16 cellular contexts compared by ENCODE assay signal in the genomic region with DNA sequence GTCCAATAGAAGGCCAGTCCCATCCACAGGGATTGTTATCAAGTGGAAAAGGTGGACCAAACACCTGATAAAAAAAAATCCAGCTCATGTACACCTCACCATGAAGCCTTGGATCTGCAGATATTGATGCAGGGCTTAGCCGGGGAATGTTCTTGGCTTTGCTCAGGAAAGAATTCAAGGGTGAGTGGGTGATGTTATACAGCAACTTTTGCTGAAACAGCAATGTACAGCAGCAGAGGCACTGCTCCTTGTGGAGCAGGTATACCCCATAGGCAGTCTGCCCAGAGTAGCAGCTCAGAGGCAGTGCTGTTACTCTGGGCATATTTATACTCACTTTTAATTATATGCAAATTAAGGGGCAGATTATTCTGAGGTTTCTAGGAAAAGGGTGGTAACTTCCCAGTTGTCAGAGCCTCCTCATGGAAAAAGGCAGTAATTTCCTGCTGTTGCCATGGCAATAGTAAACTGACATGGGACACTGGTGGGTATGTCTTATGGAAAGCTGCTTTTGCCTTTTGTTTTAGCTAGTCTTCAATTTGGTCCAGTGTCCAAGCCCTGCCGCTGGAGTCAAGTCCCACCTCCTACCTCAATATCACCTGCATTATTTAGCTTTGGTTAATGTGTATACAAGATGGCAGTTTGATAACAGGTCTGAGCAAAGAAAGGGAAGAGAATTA.
DNase-seq lines count a peak whose midpoint lies in the region; ATAC-seq, FAIRE-seq and TF ChIP-seq lines count a peak whose summit lies in the region.
"Had no signal": no experiment of that assay in that cellular context is flagged by ENCODE, and none has a peak within 500 bp of the region (broad histone marks: within the 10 kb centered on the region; RNA-seq: fewer than 3 reads in every experiment).

No MANE protein-coding gene starts in this region.

- no peak overlapping the region for H3K27ac ChIP-seq in right cardiac atrium (ENCODE audit: low read length)
- no peak overlapping the region for H3K27ac ChIP-seq in right atrium auricular region
- no peak overlapping the region for H3K27ac ChIP-seq in K562 (ENCODE audit: extremely low read depth, low read depth, low read length)
- H3K27ac ChIP-seq in caudate nucleus (ENCODE audit: low read depth, low read length) = no peak overlapping the region
- H3K27ac ChIP-seq: gastrocnemius medialis, thoracic aorta had no signal

- H3K36me3 ChIP-seq in right atrium auricular region (no peaks in the 10 kb centered on the region), K562 (ENCODE audit: control insufficient read depth, insufficient read depth, low read length) (no peaks in the 10 kb centered on the region)
- H3K36me3 ChIP-seq: gastrocnemius medialis, thoracic aorta had no signal

- no peak for FAIRE-seq in K562 (lab: Jason Lieb, UNC)

- CTCF ChIA-PET in K562 (lab: Yijun Ruan, JAX; ENCODE audit: low intra/inter-chr PET ratio) = no interaction called here

- POLR2A ChIA-PET in K562 (lab: Yijun Ruan, JAX) = interaction anchor here (0.6 to 0.8 kb wide), 2 partner anchors 41 to 994 kb away, joined by 3 read pairs; no protein-coding TSS in a partner anchor

- TF ChIP-seq CTCF in right atrium auricular region (IDR thresholded peaks at IDR 0.05) (no peak), K562 (IDR thresholded peaks at IDR 0.05 in 2 of 3, conservative IDR thresholded peaks at IDR 0.05 in 1 of 3; ENCODE audit: insufficient read depth in 2 of 3, low read depth in 1 of 3, low read length in 3 of 3) (no peak)

- H3K27me3 ChIP-seq in right cardiac atrium (ENCODE audit: control insufficient read depth, insufficient read depth) = no peaks in the 10 kb centered on the region
- no peaks in the 10 kb centered on the region for H3K27me3 ChIP-seq in right atrium auricular region
- no peaks in the 10 kb centered on the region for H3K27me3 ChIP-seq in K562 (ENCODE audit: control insufficient read depth in 2 of 2, insufficient read depth in 2 of 2, low read length in 2 of 2)
- H3K27me3 ChIP-seq: gastrocnemius medialis had no signal

- intact Hi-C loops in right cardiac atrium (cut with DNase I) (no loop called here), K562 (cut with micrococcal nuclease) (no loop called here)

- no TSS peak for BruUV-seq in K562 (replicated peaks; lab: Mats Ljungman, UMichigan)

- in situ Hi-C loops in K562 (cut with MboI) = no loop called here

- H3K4me3 ChIP-seq in right cardiac atrium (ENCODE audit: low read length) (no peak overlapping the region), right atrium auricular region (no peak overlapping the region), K562 (no peak overlapping the region)
- H3K4me3 ChIP-seq: gastrocnemius medialis, thoracic aorta had no signal

- 66% methylated on average over 2 of the region's 2 CpGs for WGBS in right cardiac atrium
- WGBS in K562 (ENCODE audit: insufficient coverage, low coverage, missing lambda C conversion rate) = 20% methylated on average over 2 of the region's 2 CpGs

- peak overlapping the region; percentile 80 for H2AFZ ChIP-seq in K562 (ENCODE audit: low read depth, low read length)

- H3K4me1 ChIP-seq in right cardiac atrium (ENCODE audit: control insufficient read depth, insufficient read depth, low read length) (no peaks in the 10 kb centered on the region), right atrium auricular region (no peaks in the 10 kb centered on the region), K562 (replicated peaks in 1 of 2; ENCODE audit: control insufficient read depth in 2 of 2, insufficient read depth in 2 of 2, low read length in 2 of 2) (0 out of 5 replicates have a peak, but pooled peaks cover 0 to 3% of the 10 kb centered on the region in 2 experiments)

- TF ChIP-seq RAD21 in K562 (CRISPR knock-in tag; conservative IDR thresholded peaks at IDR 0.05 in 1 of 2, IDR thresholded peaks at IDR 0.05 in 1 of 2) = no peak

- no peak for TF ChIP-seq POLR2A in K562 (conservative IDR thresholded peaks at IDR 0.05)

- DNase-seq in right cardiac atrium (no peak), right atrium auricular region (ENCODE audit: low spot score) (no peak), K562 (ENCODE audit: extremely low read depth in 1 of 4, low spot score in 3 of 4) (no peak), kidney tubule cell (ENCODE audit: low spot score) (peak; percentile 39), NAMALWA (ENCODE audit: low spot score) (no peak), caudate nucleus (lab: John Stamatoyannopoulos, UW) (no peak)
- DNase-seq: activated CD4-positive, alpha-beta T cell treated with anti-CD3 and anti-CD28 coated beads, Interleukin-2, amount 10 ng/mL, durations not matched to agents 7 days and 5 days; amygdala; DMS79 treated with DMSO at 0.1 percent for 48 hours; gastrocnemius medialis; NCI-H1092 treated with DMSO at 0.1 percent for 48 hours; NCI-H524 treated with DMSO at 0.1 percent for 48 hours; stimulated activated CD4-positive, alpha-beta T cell treated with anti-CD3 and anti-CD28 coated beads, Interleukin-1b, Interleukin-23, amount 100 ng/mL, for 48 hours had no signal

- H3K9ac ChIP-seq in K562 (ENCODE audit: insufficient read depth in 1 of 2, low read depth in 2 of 2, low read length in 2 of 2) = no peak overlapping the region

- H3K4me2 ChIP-seq in K562 (ENCODE audit: insufficient read depth, low read length) = no peak overlapping the region

- ATAC-seq in right cardiac atrium = peak; percentile 19 to 92
- ATAC-seq in K562 = no peak
- ATAC-seq in HG03439 (IDR thresholded peaks at IDR 0.05; ENCODE audit: unreplicated experiment) = no peak
- ATAC-seq in GM18498 (IDR thresholded peaks at IDR 0.05; ENCODE audit: unreplicated experiment) = no peak

- no peak for TF ChIP-seq EP300 in K562 (IDR thresholded peaks at IDR 0.05; ENCODE audit: low read length)

- H3K79me2 ChIP-seq in K562 (ENCODE audit: control insufficient read depth, insufficient read depth, low read length) = no peaks in the 10 kb centered on the region

- H3K9me1 ChIP-seq in K562 (ENCODE audit: control insufficient read depth, insufficient read depth, low read length) = no peaks in the 10 kb centered on the region

- H4K20me1 ChIP-seq in K562 (replicated peaks; ENCODE audit: control insufficient read depth, insufficient read depth, low read length) = no peaks in the 10 kb centered on the region

- no peaks in the 10 kb centered on the region for H3K9me3 ChIP-seq in right cardiac atrium (ENCODE audit: control insufficient read depth, low read length)
- no peaks in the 10 kb centered on the region for H3K9me3 ChIP-seq in right atrium auricular region
- H3K9me3 ChIP-seq in K562 (replicated peaks; ENCODE audit: control insufficient read depth, insufficient read depth, low read depth, low read length) = no peaks in the 10 kb centered on the region
- H3K9me3 ChIP-seq: gastrocnemius medialis, thoracic aorta had no signal

TF ChIP-seq in K562, 482 proteins besides CTCF, POLR2A, EP300 and RAD21:
- TF ChIP-seq FOXJ2 (tag; IDR thresholded peaks at IDR 0.05) (peak; percentile 77), ZNF263 (CRISPR knock-in tag; IDR thresholded peaks at IDR 0.05; ENCODE audit: borderline replicate concordance) (no peak), PKNOX1 (IDR thresholded peaks at IDR 0.05) (peak; percentile 32; the same call in 1 of the 2 replicates), ZNF766 (CRISPR knock-in tag; conservative IDR thresholded peaks at IDR 0.05) (peak; percentile 88), RFX1 (IDR thresholded peaks at IDR 0.05) (peak; percentile 77), CBFA2T3 (IDR thresholded peaks at IDR 0.05) (no peak), ATF7 (IDR thresholded peaks at IDR 0.05) (peak; percentile 29; the same call in 1 of the 2 replicates), GABPA (tag; conservative IDR thresholded peaks at IDR 0.05; ENCODE audit: low read depth) (peak; percentile 22; the same call in 1 of the 2 replicates)
- TF ChIP-seq, protein P1, sequence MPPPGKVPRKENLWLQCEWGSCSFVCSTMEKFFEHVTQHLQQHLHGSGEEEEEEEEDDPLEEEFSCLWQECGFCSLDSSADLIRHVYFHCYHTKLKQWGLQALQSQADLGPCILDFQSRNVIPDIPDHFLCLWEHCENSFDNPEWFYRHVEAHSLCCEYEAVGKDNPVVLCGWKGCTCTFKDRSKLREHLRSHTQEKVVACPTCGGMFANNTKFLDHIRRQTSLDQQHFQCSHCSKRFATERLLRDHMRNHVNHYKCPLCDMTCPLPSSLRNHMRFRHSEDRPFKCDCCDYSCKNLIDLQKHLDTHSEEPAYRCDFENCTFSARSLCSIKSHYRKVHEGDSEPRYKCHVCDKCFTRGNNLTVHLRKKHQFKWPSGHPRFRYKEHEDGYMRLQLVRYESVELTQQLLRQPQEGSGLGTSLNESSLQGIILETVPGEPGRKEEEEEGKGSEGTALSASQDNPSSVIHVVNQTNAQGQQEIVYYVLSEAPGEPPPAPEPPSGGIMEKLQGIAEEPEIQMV (tag; conservative IDR thresholded peaks at IDR 0.05; ENCODE audit: low read depth) = peak; percentile 84

Comparison
In these comparisons a context has a peak if more than half of its experiments do, and no peak if none do; other contexts are left out.
1. ATAC-seq: peak in right cardiac atrium (2 of 2); none in K562 (single experiment), HG03439 (single experiment) and GM18498 (single experiment).